In the genomic region with DNA sequence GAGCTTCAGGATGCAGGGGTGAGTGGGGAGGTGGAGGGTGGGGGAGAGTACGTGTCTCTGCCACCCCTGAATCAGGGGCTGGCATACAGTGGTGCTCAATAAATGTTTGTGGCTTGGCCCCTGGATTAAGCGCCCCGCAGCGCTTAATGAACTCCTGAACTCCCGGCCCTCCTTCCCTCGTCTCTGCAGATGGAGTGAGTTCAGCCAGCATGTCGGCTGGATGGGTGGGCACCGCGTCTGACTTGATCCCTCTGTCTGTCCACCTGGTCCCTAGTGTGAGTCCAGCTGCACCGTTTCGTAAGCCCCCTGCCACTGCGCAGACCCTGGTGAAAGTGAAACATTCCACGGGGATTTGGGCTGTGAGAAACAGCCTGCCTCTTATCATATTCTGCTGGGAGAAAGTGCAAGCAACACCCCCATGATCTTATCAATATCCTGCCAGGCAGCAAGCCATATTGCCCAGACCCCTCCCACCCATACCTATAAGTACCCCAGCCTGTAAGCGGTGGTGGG, we compare ENCODE assay signal across 22 cellular contexts. TPM values are rescaled to one million over a fixed set of nuclear protein-coding genes. Genes with fewer than 3 reads are reported as not detected.
"Had no signal": no experiment of that assay in that cellular context is flagged by ENCODE, and none has a peak within 500 bp of the region (broad histone marks: within the 10 kb centered on the region; RNA-seq: fewer than 3 reads in every experiment).

No MANE protein-coding gene starts in this region.

- H3K4me1 ChIP-seq: lower lobe of right lung, right lobe of liver had no signal

- H3K27me3 ChIP-seq: cardiac muscle cell, hepatocyte, right lobe of liver, vagina had no signal

- ATAC-seq: activated CD8-positive, alpha-beta memory T cell treated with anti-CD3 and anti-CD28 coated beads, Interleukin-2, amount 10 ng/mL, durations not matched to agents 7 days and 5 days; esophagus mucosa; lower lobe of right lung; right lobe of liver; stimulated activated naive CD8-positive, alpha-beta T cell treated with anti-CD3 and anti-CD28 coated beads, Interleukin-15, amount 100 ng/mL, for 72 hours had no signal

- DNase-seq: activated CD4-positive, alpha-beta T cell treated with anti-CD3 and anti-CD28 coated beads, Interleukin-2, amount 50 U/mL, for 4 hours; activated CD4-positive, CD25-positive, alpha-beta regulatory T cell treated with anti-CD3 and anti-CD28 coated beads, Interleukin-2, amount 50 U/mL, for 72 hours; activated CD8-positive, alpha-beta memory T cell treated with anti-CD3 and anti-CD28 coated beads, Interleukin-2, amount 10 ng/mL, durations not matched to agents 7 days and 5 days; activated naive CD4-positive, alpha-beta T cell treated with anti-CD3 and anti-CD28 coated beads, Interleukin-2, amount 50 U/mL, for 16 hours; activated T-cell treated with anti-CD3 and anti-CD28 coated beads, Interleukin-2, amount 50 U/mL, for 1 hour; stimulated activated CD4-positive, alpha-beta T cell treated with anti-CD3 and anti-CD28 coated beads, Interleukin-1b, Interleukin-23, amount 100 ng/mL, for 48 hours; stimulated activated naive CD8-positive, alpha-beta T cell treated with anti-CD3 and anti-CD28 coated beads, Interleukin-15, amount 100 ng/mL, for 72 hours; T1000 had no signal

- H3K36me3 ChIP-seq: cardiac muscle cell, lower lobe of right lung, right lobe of liver, thoracic aorta, vagina had no signal

- H3K4me3 ChIP-seq: cardiac muscle cell, hepatocyte, lower lobe of right lung, right lobe of liver, thoracic aorta, vagina had no signal

- H3K27ac ChIP-seq: cardiac muscle cell, hepatocyte, lower lobe of right lung, right lobe of liver, thoracic aorta, vagina had no signal

- H3K9me3 ChIP-seq: lower lobe of right lung, right lobe of liver, thoracic aorta, vagina had no signal

RNA-seq across cellular contexts. Expression of gene MRGPRD, which starts 12.0 kb away (rescaled TPM):
- total RNA-seq: activated CD8-positive, alpha-beta memory T cell treated with anti-CD3 and anti-CD28 coated beads, Interleukin-2, amount 10 ng/mL, durations not matched to agents 7 days and 5 days; activated T-helper 2 cell treated with anti-CD3 and anti-CD28 coated beads, Interferon-gamma antibody, Interleukin-2, Interleukin-4, amounts not matched to agents 10 μg/mL and 5 μg/mL and 100 μg/mL, durations not matched to agents 14 hours and 24 hours and 36 hours; cardiac muscle cell; esophagus mucosa; hepatocyte; kidney epithelial cell; lower lobe of right lung; mesothelial cell of epicardium; myocyte; omental fat pad; pulmonary artery endothelial cell; right lobe of liver; vagina had no signal
- polyA plus RNA-seq: cardiac muscle cell, hepatocyte, neural cell had no signal

RNA-seq across cellular contexts. Expression of gene MRGPRF, which starts 20.2 kb away (rescaled TPM):
- total RNA-seq: activated CD8-positive, alpha-beta memory T cell treated with anti-CD3 and anti-CD28 coated beads, Interleukin-2, amount 10 ng/mL, durations not matched to agents 7 days and 5 days; activated T-helper 2 cell treated with anti-CD3 and anti-CD28 coated beads, Interferon-gamma antibody, Interleukin-2, Interleukin-4, amounts not matched to agents 10 μg/mL and 5 μg/mL and 100 μg/mL, durations not matched to agents 14 hours and 24 hours and 36 hours; myocyte; pulmonary artery endothelial cell had no signal
- polyA plus RNA-seq: neural cell had no signal
